ENCODE assay signal across 8 cellular contexts in genomic region chr10:4131407-4132215, GRCh38.
A peak's percentile ranks its signal among the peaks of the same experiment; 100 is the strongest.
DNase-seq lines count a peak whose midpoint lies in the region; ATAC-seq and TF ChIP-seq lines count a peak whose summit lies in the region.

No MANE protein-coding gene starts in this region.

- peak overlapping the region in 1 of 2 donors; percentile 21 for H3K9ac ChIP-seq in colonic mucosa (ENCODE audit: low read depth in 2 of 2, low read length in 2 of 2)

- H3K4me1 ChIP-seq in PC-9 (replicated peaks; ENCODE audit: insufficient read depth) (peaks cover 18% of the 10 kb centered on the region), colonic mucosa (peaks cover 11% of the 10 kb centered on the region)

- H3K9me2 ChIP-seq in PC-9 (ENCODE audit: insufficient read depth), result no peaks in the 10 kb centered on the region

- no peak overlapping the region for H2AFZ ChIP-seq in PC-9

- no peak overlapping the region for H3K4me3 ChIP-seq in PC-9
- no peak overlapping the region for H3K4me3 ChIP-seq in colonic mucosa

- CTCF ChIA-PET in PC-9 (lab: Charles Lee), result interaction anchor here (0.6 kb wide), 1 partner anchor 338 kb away, joined by 12 read pairs; no protein-coding TSS in a partner anchor

- no peak for DNase-seq in Right ventricle myocardium inferior (ENCODE audit: missing footprints)
- DNase-seq in cardiac septum (ENCODE audit: low spot score), result no peak
- peak; percentile 6 to 80 for DNase-seq in PC-9
- DNase-seq in colonic mucosa, result no peak
- DNase-seq in myocyte (ENCODE audit: low read depth), result peak; percentile 54
- no peak for DNase-seq in NK-92 treated with Interleukin-12 subunit alpha and Interleukin-12 subunit beta, amount 100 ng/mL, for 24 hours (lab: John Stamatoyannopoulos, UW)
- DNase-seq in NCI-H2107 treated with DMSO at 0.1 percent for 48 hours (lab: John Stamatoyannopoulos, UW; ENCODE audit: unreplicated experiment), result no peak

- no peaks in the 10 kb centered on the region for H3F3A ChIP-seq in PC-9 (ENCODE audit: insufficient read depth, low read depth)

- no peaks in the 10 kb centered on the region for H4K20me1 ChIP-seq in PC-9 (ENCODE audit: insufficient read depth)

- H3K9me3 ChIP-seq in PC-9 (ENCODE audit: insufficient read depth, low read depth) (no peaks in the 10 kb centered on the region; the same call in 1 of the 2 replicates), colonic mucosa (no peaks in the 10 kb centered on the region)

- intact Hi-C loops in Right ventricle myocardium inferior (cut with DNase I), result no loop called here
- intact Hi-C loops in cardiac septum (cut with DNase I), result no loop called here
- intact Hi-C loops in PC-9 (cut with micrococcal nuclease; ENCODE audit: unreplicated experiment), result no loop called here
- intact Hi-C loops in colonic mucosa (cut with DNase I), result no loop called here

- POLR2A ChIA-PET in PC-9 (lab: Charles Lee; ENCODE audit: unreplicated experiment), result interaction anchor here (0.5 to 1.0 kb wide), 3 partner anchors 103 to 1682 kb away, joined by 3 to 6 read pairs (median 4); partner anchors contain the start of gene GDI2

- H3K36me3 ChIP-seq in PC-9 (ENCODE audit: low read depth) (no peaks in the 10 kb centered on the region), colonic mucosa (no peaks in the 10 kb centered on the region)

- ATAC-seq in Right ventricle myocardium inferior (peak; percentile 74), HG02938 (IDR thresholded peaks at IDR 0.05; ENCODE audit: unreplicated experiment) (peak; percentile 55)

- TF ChIP-seq CTCF in PC-9 (conservative IDR thresholded peaks at IDR 0.05) (no peak), colonic mucosa (IDR thresholded peaks at IDR 0.05) (no peak)

- peak overlapping the region; percentile 42 for H3K4me2 ChIP-seq in PC-9

- BruUV-seq in PC-9 (replicated peaks; lab: Mats Ljungman, UMichigan), result no TSS peak

- H3K27ac ChIP-seq in PC-9 (peak overlapping the region; percentile 50), colonic mucosa (peak overlapping the region; percentile 51)

- no peaks in the 10 kb centered on the region for H3K27me3 ChIP-seq in PC-9 (ENCODE audit: insufficient read depth, low read depth)
- no peaks in the 10 kb centered on the region for H3K27me3 ChIP-seq in colonic mucosa

- H3K79me2 ChIP-seq in PC-9 (ENCODE audit: low read depth), result no peaks in the 10 kb centered on the region

Comparison
In these comparisons a context has a peak if more than half of its experiments do, and no peak if none do; other contexts are left out.
1. DNase-seq: peak in PC-9 (2 of 2) and myocyte (single experiment); none in Right ventricle myocardium inferior (single experiment), cardiac septum (single experiment), colonic mucosa (single experiment), NK-92 treated with Interleukin-12 subunit alpha and Interleukin-12 subunit beta, amount 100 ng/mL, for 24 hours (single experiment) and NCI-H2107 treated with DMSO at 0.1 percent for 48 hours (single experiment).